ENCODE assay signal across 10 cellular contexts in the genomic region with DNA sequence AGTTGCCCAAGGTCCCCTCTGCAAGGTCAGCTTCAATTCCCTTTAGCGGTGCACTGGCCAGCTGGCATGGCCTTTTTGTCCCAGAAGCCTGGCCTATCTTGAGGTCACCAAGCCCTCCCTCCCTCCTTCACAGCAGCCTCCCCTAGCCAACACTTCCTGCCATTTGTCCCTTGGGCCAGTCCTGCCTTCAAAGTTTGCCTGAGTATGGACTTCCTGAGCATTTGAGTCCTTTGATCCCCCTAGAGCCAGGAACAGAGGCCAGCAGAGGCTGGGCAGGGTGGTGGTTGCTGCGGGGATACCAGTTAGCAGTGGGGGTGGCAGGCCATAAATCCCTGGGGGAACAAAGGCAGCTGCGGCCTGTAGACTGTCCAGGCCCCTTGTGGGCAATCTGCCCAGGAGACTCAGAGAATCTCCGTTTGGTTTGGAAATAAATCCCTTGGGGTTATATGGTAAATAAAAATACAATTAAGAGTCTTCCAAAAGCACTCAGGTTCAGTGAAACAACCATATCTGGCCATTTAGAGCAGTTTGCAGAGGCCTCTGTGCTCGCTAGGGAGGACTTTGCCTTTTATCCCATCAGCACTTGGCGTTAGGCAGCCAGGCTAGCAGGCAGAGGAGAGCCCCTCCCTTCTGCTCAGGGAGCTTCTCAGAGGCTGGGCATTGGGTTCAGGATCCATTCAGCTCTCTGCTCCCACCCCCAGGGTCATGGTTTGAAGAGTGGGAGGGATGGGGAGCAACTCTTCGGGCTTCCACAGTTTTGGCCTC. TPM values are rescaled to one million over a fixed set of nuclear protein-coding genes. Genes with fewer than 3 reads are reported as not detected.
A peak's percentile ranks its signal among the peaks of the same experiment; 100 is the strongest.
DNase-seq lines count a peak whose midpoint lies in the region; ATAC-seq, FAIRE-seq and TF ChIP-seq lines count a peak whose summit lies in the region.
"Had no signal": no experiment of that assay in that cellular context is flagged by ENCODE, and none has a peak within 500 bp of the region (broad histone marks: within the 10 kb centered on the region; RNA-seq: fewer than 3 reads in every experiment).

No MANE protein-coding gene starts in this region.

- H3K27me3 Mint-ChIP-seq in chondrocyte (ENCODE audit: low read depth) = no peaks in the 10 kb centered on the region
- H3K27me3 Mint-ChIP-seq: B cell had no signal

- DNase-seq in COLO668 (lab: John Stamatoyannopoulos, UW; ENCODE audit: unreplicated experiment) (peak; percentile 71), NCI-H2081 treated with DMSO at 0.1 percent for 48 hours (lab: John Stamatoyannopoulos, UW) (peak; percentile 46), chondrocyte (ENCODE audit: low spot score) (peak; percentile 51), myocyte (ENCODE audit: low read depth) (peak; percentile 97), GM19239 (ENCODE audit: insufficient read length, low spot score) (no peak), GOT3 (lab: John Stamatoyannopoulos, UW) (no peak)
- DNase-seq: activated naive CD4-positive, alpha-beta T cell treated with anti-CD3 and anti-CD28 coated beads for 36 hours had no signal

- no peaks in the 10 kb centered on the region for H3K9me3 Mint-ChIP-seq in chondrocyte (ENCODE audit: low read depth)
- H3K9me3 Mint-ChIP-seq: activated naive CD4-positive, alpha-beta T cell treated with anti-CD3 and anti-CD28 coated beads for 36 hours had no signal

- H3K36me3 Mint-ChIP-seq in chondrocyte (ENCODE audit: low read depth) = peaks cover 8% of the 10 kb centered on the region

- no peak for FAIRE-seq in GM19239 (lab: Jason Lieb, UNC)

- ATAC-seq in GM18505 (IDR thresholded peaks at IDR 0.05; ENCODE audit: unreplicated experiment) (no peak), HG02623 (IDR thresholded peaks at IDR 0.05; ENCODE audit: unreplicated experiment) (no peak)

- no peak for TF ChIP-seq CTCF in chondrocyte (IDR thresholded peaks at IDR 0.05)

- H3K4me1 Mint-ChIP-seq in chondrocyte (ENCODE audit: low read depth) = peaks cover 17% of the 10 kb centered on the region

- TF ChIP-seq POLR2A in GM18505 (IDR thresholded peaks at IDR 0.05; ENCODE audit: borderline replicate concordance, extremely low read depth, insufficient read depth, insufficient read length) = no peak

- H3K4me3 Mint-ChIP-seq in chondrocyte (ENCODE audit: unreplicated experiment) = no peak overlapping the region
- H3K4me3 Mint-ChIP-seq: activated naive CD4-positive, alpha-beta T cell treated with anti-CD3 and anti-CD28 coated beads for 36 hours; B cell had no signal

- no peak overlapping the region for H3K27ac Mint-ChIP-seq in chondrocyte (ENCODE audit: unreplicated experiment)
- H3K27ac Mint-ChIP-seq: activated naive CD4-positive, alpha-beta T cell treated with anti-CD3 and anti-CD28 coated beads for 36 hours; B cell had no signal

RNA-seq across cellular contexts. Expression of gene HES6, which starts 3.1 kb away (rescaled TPM):
- total RNA-seq in chondrocyte (16.2 to 33.3 TPM (median 16.5 TPM) in 3 replicates), myocyte (289 and 488 TPM in 2 replicates)
- polyA plus RNA-seq in myocyte (2012) = 258 TPM

RNA-seq across cellular contexts. Expression of gene ILKAP, which starts 39.4 kb away (rescaled TPM):
- 24.9 to 36.7 TPM (median 29.7 TPM) in 3 replicates for total RNA-seq in chondrocyte
- 13.6 and 15.6 TPM in 2 replicates for total RNA-seq in myocyte
- 32.9 TPM for polyA plus RNA-seq in myocyte (2012)

RNA-seq across cellular contexts. Expression of gene PER2, which starts 45.5 kb away (rescaled TPM):
- total RNA-seq in chondrocyte (2.7 to 3.3 TPM (median 2.9 TPM) in 3 replicates), myocyte (3.1 and 6.6 TPM in 2 replicates)
- polyA plus RNA-seq in myocyte (2012) = 4.0 TPM

Comparison
In these comparisons a context has a peak if more than half of its experiments do, and no peak if none do; other contexts are left out.
1. DNase-seq: peak in COLO668 (single experiment), NCI-H2081 treated with DMSO at 0.1 percent for 48 hours (single experiment), chondrocyte (single experiment) and myocyte (single experiment); none in GM19239 (single experiment) and GOT3 (single experiment).